In genomic region chr19:23346696-23347095, GRCh38 we compare ENCODE assay signal across 20 cellular contexts. TPM values are rescaled to one million over a fixed set of nuclear protein-coding genes. Genes with fewer than 3 reads are reported as not detected.
A peak's percentile ranks its signal among the peaks of the same experiment; 100 is the strongest.
DNase-seq lines count a peak whose midpoint lies in the region; ATAC-seq and TF ChIP-seq lines count a peak whose summit lies in the region.
"Had no signal": no experiment of that assay in that cellular context is flagged by ENCODE, and none has a peak within 500 bp of the region (broad histone marks: within the 10 kb centered on the region; RNA-seq: fewer than 3 reads in every experiment).

No MANE protein-coding gene starts in this region.

- peaks cover 96% of the 10 kb centered on the region for H3K36me3 Mint-ChIP-seq in neural crest cell (ENCODE audit: low read depth)
- peaks cover 89 to 94% of the 10 kb centered on the region in 2 donors for H3K36me3 Mint-ChIP-seq in stimulated activated naive B cell treated with anti-CD40 and anti-IgM and Interleukin-4, amounts not matched to agents 10 μg/mL and 1 μg/mL and 100 μg/mL, for 72 hours

- DNase-seq in Ammon's horn (ENCODE audit: low spot score) (peak; percentile 38), neural crest cell (ENCODE audit: low read depth, low spot score) (no peak), SHP77 (lab: John Stamatoyannopoulos, UW) (no peak)
- no peak for DNase-seq in stimulated activated naive B cell treated with anti-CD40 and anti-IgM and Interleukin-4, amounts not matched to agents 10 μg/mL and 1 μg/mL and 100 μg/mL, for 72 hours
- no peak for DNase-seq in stimulated activated CD4-positive, alpha-beta T cell treated with anti-CD3 and anti-CD28 coated beads, Interleukin-1b, Interleukin-23, amount 100 ng/mL, for 48 hours
- DNase-seq: 8988T; ACHN; CD4-positive, CD25-positive, alpha-beta regulatory T cell; DMS153; DND-41; KBM-7; NCI-H2029 treated with DMSO at 0.1 percent for 48 hours; NCI-H446 treated with DMSO at 0.1 percent for 48 hours; NCI-H526; NCI-H82; NK-92 treated with Interleukin-12 subunit alpha and Interleukin-12 subunit beta, amount 100 ng/mL, for 24 hours; PC-3 had no signal

- TF ChIP-seq CTCF in neural crest cell (conservative IDR thresholded peaks at IDR 0.05) = no peak

- H3K4me3 ChIP-seq in duodenal mucosa (ENCODE audit: low read depth in 1 of 2, low read length in 2 of 2) = peak overlapping the region; percentile 24 to 39
- H3K4me3 ChIP-seq: SJSA1 had no signal

- no peaks in the 10 kb centered on the region for H3K27me3 ChIP-seq in duodenal mucosa (ENCODE audit: control insufficient read depth in 1 of 2, insufficient read depth in 2 of 2, low read length in 2 of 2)
- H3K27me3 ChIP-seq: SJSA1 had no signal

- no peaks in the 10 kb centered on the region for H3K4me1 Mint-ChIP-seq in neural crest cell
- H3K4me1 Mint-ChIP-seq in stimulated activated naive B cell treated with anti-CD40 and anti-IgM and Interleukin-4, amounts not matched to agents 10 μg/mL and 1 μg/mL and 100 μg/mL, for 72 hours = peaks cover 9 to 10% of the 10 kb centered on the region in 2 donors

- H3K27me3 Mint-ChIP-seq in neural crest cell (ENCODE audit: low read depth) = no peaks in the 10 kb centered on the region
- H3K27me3 Mint-ChIP-seq in stimulated activated naive B cell treated with anti-CD40 and anti-IgM and Interleukin-4, amounts not matched to agents 10 μg/mL and 1 μg/mL and 100 μg/mL, for 72 hours = no peaks in the 10 kb centered on the region
- H3K27me3 Mint-ChIP-seq: CD4-positive, CD25-positive, alpha-beta regulatory T cell had no signal

- H3K4me1 ChIP-seq in duodenal mucosa (ENCODE audit: control insufficient read depth in 1 of 2, insufficient read depth in 2 of 2, low read length in 2 of 2) = no peaks in the 10 kb centered on the region
- H3K4me1 ChIP-seq: SJSA1 had no signal

- no peak overlapping the region for H3K27ac Mint-ChIP-seq in neural crest cell (ENCODE audit: unreplicated experiment)
- H3K27ac Mint-ChIP-seq in stimulated activated naive B cell treated with anti-CD40 and anti-IgM and Interleukin-4, amounts not matched to agents 10 μg/mL and 1 μg/mL and 100 μg/mL, for 72 hours = peak overlapping the region; percentile 2

- peak overlapping the region; percentile 19 for H3K4me3 Mint-ChIP-seq in neural crest cell
- H3K4me3 Mint-ChIP-seq in stimulated activated naive B cell treated with anti-CD40 and anti-IgM and Interleukin-4, amounts not matched to agents 10 μg/mL and 1 μg/mL and 100 μg/mL, for 72 hours = no peak overlapping the region

- ATAC-seq in stimulated activated naive B cell treated with anti-CD40 and anti-IgM and Interleukin-4, amounts not matched to agents 10 μg/mL and 1 μg/mL and 100 μg/mL, for 72 hours (replicated peaks) = no peak
- ATAC-seq in HG02623 (IDR thresholded peaks at IDR 0.05; ENCODE audit: unreplicated experiment) = no peak
- ATAC-seq: PC-3 had no signal

- H3K9ac ChIP-seq in duodenal mucosa (ENCODE audit: low read depth in 1 of 2, low read length in 2 of 2) = no peak overlapping the region

- H3K9me3 ChIP-seq in duodenal mucosa (ENCODE audit: control insufficient read depth in 1 of 2, low read length in 2 of 2) = peaks cover 88 to 93% of the 10 kb centered on the region in 2 donors
- H3K9me3 ChIP-seq: SJSA1 had no signal

- no peak overlapping the region for H3K27ac ChIP-seq in duodenal mucosa (ENCODE audit: low read depth, low read length)
- H3K27ac ChIP-seq: SJSA1 had no signal

- H3K9me3 Mint-ChIP-seq in neural crest cell = peaks cover 51% of the 10 kb centered on the region
- peaks cover 50 to 61% of the 10 kb centered on the region in 2 donors for H3K9me3 Mint-ChIP-seq in stimulated activated naive B cell treated with anti-CD40 and anti-IgM and Interleukin-4, amounts not matched to agents 10 μg/mL and 1 μg/mL and 100 μg/mL, for 72 hours

- peaks cover 36 to 84% of the 10 kb centered on the region in 2 donors for H3K36me3 ChIP-seq in duodenal mucosa (ENCODE audit: control insufficient read depth in 1 of 2, insufficient read depth in 2 of 2, low read length in 2 of 2)
- H3K36me3 ChIP-seq: SJSA1 had no signal

RNA-seq across cellular contexts. Expression of gene ZNF91, which starts 48.6 kb away (rescaled TPM):
- total RNA-seq in neural crest cell = 73.7 and 78.1 TPM in 2 replicates
